ENCODE assay signal across 17 cellular contexts in the genomic region with DNA sequence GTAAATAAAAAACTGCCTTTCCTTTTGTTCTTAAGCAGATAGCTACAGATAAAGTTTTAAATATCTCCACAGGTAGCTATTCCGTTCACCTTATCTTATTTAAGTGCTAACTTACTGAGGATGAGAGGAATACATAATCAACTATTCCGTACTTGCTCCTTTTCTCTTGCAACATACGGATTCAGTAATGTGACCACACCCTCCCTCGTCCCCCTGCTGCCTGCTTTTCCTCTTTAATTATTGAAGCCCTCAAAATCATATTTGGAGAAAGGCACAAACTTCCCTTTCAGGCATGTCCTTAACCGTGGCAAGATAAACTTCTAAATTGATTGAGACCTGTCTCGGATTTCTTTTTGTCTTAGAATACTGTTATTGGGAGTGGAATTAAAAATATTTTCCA.
"Had no signal": no experiment of that assay in that cellular context is flagged by ENCODE, and none has a peak within 500 bp of the region (broad histone marks: within the 10 kb centered on the region; RNA-seq: fewer than 3 reads in every experiment).

No MANE protein-coding gene starts in this region.

- H3K4me3 Mint-ChIP-seq: activated CD4-positive, alpha-beta T cell treated with anti-CD3 and anti-CD28 coated beads, Interleukin-2, amount 10 ng/mL, durations not matched to agents 7 days and 5 days; activated CD8-positive, alpha-beta T cell treated with anti-CD3 and anti-CD28 coated beads, Interleukin-2, amount 10 ng/mL, durations not matched to agents 7 days and 5 days; activated naive CD4-positive, alpha-beta T cell treated with anti-CD3 and anti-CD28 coated beads, Interleukin-2, amount 10 ng/mL, durations not matched to agents 7 days and 5 days; activated naive CD8-positive, alpha-beta T cell treated with anti-CD3 and anti-CD28 coated beads, Interleukin-2, amount 50 U/mL, for 24 hours; activated T-cell treated with anti-CD3 and anti-CD28 coated beads, Interleukin-2, amount 50 U/mL, for 24 hours; stimulated activated naive CD8-positive, alpha-beta T cell treated with anti-CD3 and anti-CD28 coated beads, Interleukin-15, Interleukin-2, amounts not matched to agents 100 ng/mL and 50 ng/mL, for 24 hours; T-helper 2 cell treated with Interferon-gamma antibody and Interleukin-4, amounts not matched to agents 5 μg/mL and 100 μg/mL, for 36 hours had no signal

- H3K9me3 Mint-ChIP-seq: activated CD4-positive, alpha-beta T cell treated with anti-CD3 and anti-CD28 coated beads, Interleukin-2, amount 10 ng/mL, durations not matched to agents 7 days and 5 days; activated naive CD4-positive, alpha-beta T cell treated with anti-CD3 and anti-CD28 coated beads, Interleukin-2, amount 10 ng/mL, durations not matched to agents 7 days and 5 days; activated T-cell treated with anti-CD3 and anti-CD28 coated beads, Interleukin-2, amount 50 U/mL, for 24 hours; T-helper 2 cell treated with Interferon-gamma antibody and Interleukin-4, amounts not matched to agents 5 μg/mL and 100 μg/mL, for 36 hours had no signal

- H3K4me3 ChIP-seq: coronary artery, heart right ventricle, vagina had no signal

- H3K4me1 Mint-ChIP-seq: activated CD4-positive, alpha-beta T cell treated with anti-CD3 and anti-CD28 coated beads, Interleukin-2, amount 10 ng/mL, durations not matched to agents 7 days and 5 days; activated naive CD4-positive, alpha-beta T cell treated with anti-CD3 and anti-CD28 coated beads, Interleukin-2, amount 10 ng/mL, durations not matched to agents 7 days and 5 days; activated naive CD8-positive, alpha-beta T cell treated with anti-CD3 and anti-CD28 coated beads, Interleukin-2, amount 50 U/mL, for 24 hours had no signal

- H3K27ac Mint-ChIP-seq: activated CD4-positive, alpha-beta T cell treated with anti-CD3 and anti-CD28 coated beads, Interleukin-2, amount 10 ng/mL, durations not matched to agents 7 days and 5 days; activated CD8-positive, alpha-beta T cell treated with anti-CD3 and anti-CD28 coated beads, Interleukin-2, amount 10 ng/mL, durations not matched to agents 7 days and 5 days; activated naive CD4-positive, alpha-beta T cell treated with anti-CD3 and anti-CD28 coated beads, Interleukin-2, amount 10 ng/mL, durations not matched to agents 7 days and 5 days; activated naive CD8-positive, alpha-beta T cell treated with anti-CD3 and anti-CD28 coated beads, Interleukin-2, amount 50 U/mL, for 24 hours; activated T-cell treated with anti-CD3 and anti-CD28 coated beads, Interleukin-2, amount 50 U/mL, for 24 hours; stimulated activated naive CD8-positive, alpha-beta T cell treated with anti-CD3 and anti-CD28 coated beads, Interleukin-15, Interleukin-2, amounts not matched to agents 100 ng/mL and 50 ng/mL, for 24 hours; T-helper 2 cell treated with Interferon-gamma antibody and Interleukin-4, amounts not matched to agents 5 μg/mL and 100 μg/mL, for 36 hours had no signal

- DNase-seq: activated CD4-positive, alpha-beta T cell treated with anti-CD3 and anti-CD28 coated beads, Interleukin-2, amount 10 ng/mL, durations not matched to agents 7 days and 5 days; activated CD8-positive, alpha-beta T cell treated with anti-CD3 and anti-CD28 coated beads, Interleukin-2, amount 10 ng/mL, durations not matched to agents 7 days and 5 days; activated naive CD4-positive, alpha-beta T cell treated with anti-CD3 and anti-CD28 coated beads, Interleukin-2, amount 10 ng/mL, durations not matched to agents 7 days and 5 days; activated naive CD8-positive, alpha-beta T cell treated with anti-CD3 and anti-CD28 coated beads, Interleukin-2, amount 50 U/mL, for 24 hours; activated T-cell treated with anti-CD3 and anti-CD28 coated beads, Interleukin-2, amount 50 U/mL, for 24 hours; aorta; brain microvascular endothelial cell; central memory CD4-positive, alpha-beta T cell; effector CD4-positive, alpha-beta T cell; heart right ventricle; retina; stimulated activated CD4-positive, alpha-beta T cell treated with anti-CD3 and anti-CD28 coated beads, Interleukin-12 subunit alpha, Interleukin-12 subunit beta, amount 100 ng/mL, for 4 hours; stimulated activated CD4-positive, alpha-beta T cell treated with anti-CD3 and anti-CD28 coated beads, Interleukin-1b, Interleukin-23, amount 100 ng/mL, for 48 hours had no signal

- H3K27ac ChIP-seq: brain microvascular endothelial cell, heart right ventricle, vagina had no signal

- H3K9me3 ChIP-seq: heart right ventricle, vagina had no signal

- H3K27me3 ChIP-seq: brain microvascular endothelial cell, heart right ventricle, vagina had no signal

- H3K27me3 Mint-ChIP-seq: activated CD4-positive, alpha-beta T cell treated with anti-CD3 and anti-CD28 coated beads, Interleukin-2, amount 10 ng/mL, durations not matched to agents 7 days and 5 days; activated naive CD4-positive, alpha-beta T cell treated with anti-CD3 and anti-CD28 coated beads, Interleukin-2, amount 10 ng/mL, durations not matched to agents 7 days and 5 days; activated naive CD8-positive, alpha-beta T cell treated with anti-CD3 and anti-CD28 coated beads, Interleukin-2, amount 50 U/mL, for 24 hours; activated T-cell treated with anti-CD3 and anti-CD28 coated beads, Interleukin-2, amount 50 U/mL, for 24 hours; stimulated activated naive CD8-positive, alpha-beta T cell treated with anti-CD3 and anti-CD28 coated beads, Interleukin-15, Interleukin-2, amounts not matched to agents 100 ng/mL and 50 ng/mL, for 24 hours had no signal
